In genomic region chr4:88969746-88970145, GRCh38 we compare ENCODE assay signal across 17 cellular contexts.
DNase-seq lines count a peak whose midpoint lies in the region; ATAC-seq, FAIRE-seq and TF ChIP-seq lines count a peak whose summit lies in the region.
"Had no signal": no experiment of that assay in that cellular context is flagged by ENCODE, and none has a peak within 500 bp of the region (broad histone marks: within the 10 kb centered on the region; RNA-seq: fewer than 3 reads in every experiment).

No MANE protein-coding gene starts in this region.

- H3K9me3 ChIP-seq in breast epithelium (no peaks in the 10 kb centered on the region), hepatocyte (ENCODE audit: low read depth) (no peaks in the 10 kb centered on the region), small intestine (ENCODE audit: control insufficient read depth, low read depth) (no peaks in the 10 kb centered on the region), mucosa of descending colon (no peaks in the 10 kb centered on the region)
- H3K9me3 ChIP-seq: HAP-1 had no signal

- no peak overlapping the region for H2AFZ ChIP-seq in hepatocyte

- no peak overlapping the region for H3K4me3 Mint-ChIP-seq in MCF 10A (ENCODE audit: unreplicated experiment)
- no peak overlapping the region for H3K4me3 Mint-ChIP-seq in type B pancreatic cell
- H3K4me3 Mint-ChIP-seq: CD4-positive, CD25-positive, alpha-beta regulatory T cell had no signal

- no TSS peak for BruUV-seq in MCF 10A (replicated peaks; lab: Mats Ljungman, UMichigan)

- intact Hi-C loops in breast epithelium (cut with DNase I; ENCODE audit: low total_unique reads) = loop anchor here (5.0 kb wide), 1 partner anchor 478 kb away; no protein-coding TSS in a partner anchor
- intact Hi-C loops in MCF 10A (cut with micrococcal nuclease) = no loop called here
- intact Hi-C loops in mucosa of descending colon (cut with DNase I, micrococcal nuclease) = no loop called here

- H3K4me3 ChIP-seq in breast epithelium = no peak overlapping the region
- H3K4me3 ChIP-seq in hepatocyte = no peak overlapping the region
- no peak overlapping the region for H3K4me3 ChIP-seq in small intestine (ENCODE audit: low read depth in 1 of 2, low read length in 2 of 2)
- H3K4me3 ChIP-seq in mucosa of descending colon = no peak overlapping the region
- H3K4me3 ChIP-seq: BLaER1 treated with 17β-estradiol and CSF1 and Interleukin-3, amounts not matched to agents 10 nM and 100 nM; HAP-1 had no signal

- TF ChIP-seq CTCF in breast epithelium (IDR thresholded peaks at IDR 0.05) = no peak
- TF ChIP-seq CTCF in MCF 10A (IDR thresholded peaks at IDR 0.05; ENCODE audit: unreplicated experiment) = no peak
- no peak for TF ChIP-seq CTCF in hepatocyte (IDR thresholded peaks at IDR 0.05; ENCODE audit: poor library complexity)
- TF ChIP-seq CTCF in type B pancreatic cell (conservative IDR thresholded peaks at IDR 0.05) = no peak
- TF ChIP-seq CTCF in mucosa of descending colon (IDR thresholded peaks at IDR 0.05) = no peak

- POLR2A ChIA-PET in MCF 10A (lab: Yijun Ruan, JAX) = no interaction called here

- H3K36me3 Mint-ChIP-seq in MCF 10A (ENCODE audit: insufficient read depth, unreplicated experiment) (peaks cover 12% of the 10 kb centered on the region), type B pancreatic cell (peaks cover 7% of the 10 kb centered on the region)

- H3K27me3 Mint-ChIP-seq in MCF 10A (ENCODE audit: insufficient read depth, unreplicated experiment) (no peaks in the 10 kb centered on the region), type B pancreatic cell (no peaks in the 10 kb centered on the region)
- H3K27me3 Mint-ChIP-seq: CD4-positive, CD25-positive, alpha-beta regulatory T cell had no signal

- no peak for DNase-seq in breast epithelium (ENCODE audit: low spot score in 2 of 2)
- DNase-seq in MCF 10A (ENCODE audit: unreplicated experiment) = no peak
- peak; percentile 30 for DNase-seq in NCI-H69 (lab: John Stamatoyannopoulos, UW)
- no peak for DNase-seq in hepatocyte (ENCODE audit: low spot score)
- DNase-seq in type B pancreatic cell (ENCODE audit: extremely low spot score, unreplicated experiment) = no peak
- DNase-seq in small intestine = no peak
- DNase-seq in mucosa of descending colon = no peak
- DNase-seq: ACHN; CD4-positive, CD25-positive, alpha-beta regulatory T cell; DMS 273 treated with DMSO at 0.1 percent for 48 hours; DMS79 treated with DMSO at 0.1 percent for 48 hours; EL; GDM1 had no signal

- TF ChIP-seq POLR2A in breast epithelium (IDR thresholded peaks at IDR 0.05) = no peak

- no peak overlapping the region for H3K4me2 ChIP-seq in hepatocyte
- H3K4me2 ChIP-seq: BLaER1 treated with 17β-estradiol and CSF1 and Interleukin-3, amounts not matched to agents 10 nM and 100 nM had no signal

- no peaks in the 10 kb centered on the region for H3K4me1 ChIP-seq in breast epithelium
- H3K4me1 ChIP-seq in hepatocyte (ENCODE audit: insufficient read depth) = peaks cover 4% of the 10 kb centered on the region
- H3K4me1 ChIP-seq in small intestine (ENCODE audit: control insufficient read depth in 2 of 2, insufficient read depth in 1 of 2, low read depth in 1 of 2, low read length in 1 of 2) = peaks cover 2 to 4% of the 10 kb centered on the region in 2 donors
- H3K4me1 ChIP-seq in mucosa of descending colon (ENCODE audit: low read depth) = peaks cover 9% of the 10 kb centered on the region

- H3K9me3 Mint-ChIP-seq in MCF 10A (ENCODE audit: unreplicated experiment) = peaks cover 11% of the 10 kb centered on the region
- no peaks in the 10 kb centered on the region for H3K9me3 Mint-ChIP-seq in type B pancreatic cell

- H3K27ac ChIP-seq in breast epithelium (peak overlapping the region; percentile 50 to 51), hepatocyte (peak overlapping the region; percentile 46), small intestine (ENCODE audit: low read depth in 1 of 2, low read length in 1 of 2) (peak overlapping the region in 1 of 2 donors; percentile 32)
- H3K27ac ChIP-seq: BLaER1 treated with 17β-estradiol and CSF1 and Interleukin-3, amounts not matched to agents 10 nM and 100 nM had no signal

- H3K79me2 ChIP-seq in hepatocyte = no peaks in the 10 kb centered on the region

- 90% methylated on average over 1 of the region's 1 CpG for WGBS in hepatocyte (ENCODE audit: low lambda C conversion rate, missing lambda C conversion rate)
- WGBS in small intestine, 3 donors = 93 to 96% (median 96%) methylated on average over 1 of the region's 1 CpG

- no peaks in the 10 kb centered on the region for H4K20me1 ChIP-seq in hepatocyte (ENCODE audit: insufficient read depth, poor library complexity, severe bottlenecking)
- H4K20me1 ChIP-seq: BLaER1 treated with 17β-estradiol and CSF1 and Interleukin-3, amounts not matched to agents 10 nM and 100 nM had no signal

- no peaks in the 10 kb centered on the region for H3K9me2 ChIP-seq in hepatocyte (replicated peaks; ENCODE audit: insufficient read depth)

- H3K27me3 ChIP-seq in breast epithelium = no peaks in the 10 kb centered on the region
- no peaks in the 10 kb centered on the region for H3K27me3 ChIP-seq in hepatocyte
- H3K27me3 ChIP-seq in small intestine (ENCODE audit: control insufficient read depth in 2 of 2, insufficient read depth in 2 of 2, low read length in 2 of 2) = no peaks in the 10 kb centered on the region
- H3K27me3 ChIP-seq: BLaER1 treated with 17β-estradiol and CSF1 and Interleukin-3, amounts not matched to agents 10 nM and 100 nM had no signal

- FAIRE-seq in small intestine (lab: Jason Lieb, UNC) = no peak
- FAIRE-seq: GM12892, H1 had no signal

- H3K27ac Mint-ChIP-seq in MCF 10A (ENCODE audit: low read depth, unreplicated experiment) = no peak overlapping the region
- peak overlapping the region; percentile 25 for H3K27ac Mint-ChIP-seq in type B pancreatic cell
- H3K27ac Mint-ChIP-seq: CD4-positive, CD25-positive, alpha-beta regulatory T cell had no signal

- H3K36me3 ChIP-seq in breast epithelium (no peaks in the 10 kb centered on the region), hepatocyte (replicated peaks; ENCODE audit: insufficient read depth, low read depth) (no peaks in the 10 kb centered on the region), small intestine (ENCODE audit: control insufficient read depth in 2 of 2, insufficient read depth in 2 of 2, low read length in 2 of 2) (no peaks in the 10 kb centered on the region), mucosa of descending colon (ENCODE audit: low read depth) (no peaks in the 10 kb centered on the region)
- H3K36me3 ChIP-seq: BLaER1 treated with 17β-estradiol and CSF1 and Interleukin-3, amounts not matched to agents 10 nM and 100 nM; HAP-1 had no signal

- H3K4me1 Mint-ChIP-seq in MCF 10A (ENCODE audit: insufficient read depth, unreplicated experiment) (peaks cover 22% of the 10 kb centered on the region), type B pancreatic cell (ENCODE audit: unreplicated experiment) (no peaks in the 10 kb centered on the region)

- no peak for ATAC-seq in mucosa of descending colon

- CTCF ChIA-PET in MCF 10A (lab: Yijun Ruan, JAX) = interaction anchor here (1.5 kb wide), 1 partner anchor 151 kb away, joined by 4 read pairs; no protein-coding TSS in a partner anchor
